ENCODE assay signal across 9 cellular contexts in genomic region chr1:150875197-150876110, GRCh38. TPM values are rescaled to one million over a fixed set of nuclear protein-coding genes. Genes with fewer than 3 reads are reported as not detected.
DNase-seq lines count a peak whose midpoint lies in the region; ATAC-seq and TF ChIP-seq lines count a peak whose summit lies in the region.
"Had no signal": no experiment of that assay in that cellular context is flagged by ENCODE, and none has a peak within 500 bp of the region (broad histone marks: within the 10 kb centered on the region; RNA-seq: fewer than 3 reads in every experiment).

No MANE protein-coding gene starts in this region.

- peak overlapping the region; percentile 48 to 97 (median 96) for H3K27ac Mint-ChIP-seq in CD4-positive, CD25-positive, alpha-beta regulatory T cell

- TF ChIP-seq CTCF in smooth muscle cell (IDR thresholded peaks at IDR 0.05; ENCODE audit: borderline replicate concordance, insufficient read depth, poor library complexity, severe bottlenecking) = no peak

- peaks cover 54% of the 10 kb centered on the region for H3K79me2 ChIP-seq in smooth muscle cell (ENCODE audit: low read depth)

- H3F3A ChIP-seq in smooth muscle cell (ENCODE audit: low read depth) = peaks cover 14% of the 10 kb centered on the region

- no peaks in the 10 kb centered on the region for H3K27me3 ChIP-seq in CD4-positive, CD25-positive, alpha-beta regulatory T cell (ENCODE audit: control insufficient read depth, insufficient read depth, low read length)
- no peaks in the 10 kb centered on the region for H3K27me3 ChIP-seq in smooth muscle cell (ENCODE audit: low read depth)

- peak overlapping the region; percentile 94 for H3K4me3 ChIP-seq in CD4-positive, CD25-positive, alpha-beta regulatory T cell (ENCODE audit: low read depth, low read length)
- peak overlapping the region; percentile 79 for H3K4me3 ChIP-seq in iPS-18c (ENCODE audit: insufficient read depth, low read depth, low read length)
- peak overlapping the region; percentile 92 for H3K4me3 ChIP-seq in smooth muscle cell

- peak overlapping the region; percentile 93 for H3K9ac ChIP-seq in smooth muscle cell (ENCODE audit: low read depth)

- peaks cover 40% of the 10 kb centered on the region for H4K20me1 ChIP-seq in smooth muscle cell (ENCODE audit: low read depth)

- peaks cover 2% of the 10 kb centered on the region for H3K36me3 ChIP-seq in CD4-positive, CD25-positive, alpha-beta regulatory T cell (ENCODE audit: control insufficient read depth, insufficient read depth, low read length)
- no peaks in the 10 kb centered on the region for H3K36me3 ChIP-seq in smooth muscle cell (ENCODE audit: low read depth)

- H3K9me3 ChIP-seq in CD4-positive, CD25-positive, alpha-beta regulatory T cell (ENCODE audit: control insufficient read depth in 2 of 2, low read length in 2 of 2) = no peaks in the 10 kb centered on the region
- no peaks in the 10 kb centered on the region for H3K9me3 ChIP-seq in iPS-18c (ENCODE audit: control insufficient read depth, insufficient read depth, low read length)
- no peaks in the 10 kb centered on the region for H3K9me3 ChIP-seq in smooth muscle cell (replicated peaks; ENCODE audit: low read depth)

- peaks cover 16% of the 10 kb centered on the region for H3K36me3 Mint-ChIP-seq in CD4-positive, CD25-positive, alpha-beta regulatory T cell

- H3K4me1 ChIP-seq in CD4-positive, CD25-positive, alpha-beta regulatory T cell (ENCODE audit: control insufficient read depth, insufficient read depth, low read length, poor library complexity, severe bottlenecking) = peaks cover 26% of the 10 kb centered on the region
- peaks cover 11% of the 10 kb centered on the region for H3K4me1 ChIP-seq in smooth muscle cell (ENCODE audit: low read depth)

- H3K27me3 Mint-ChIP-seq in CD4-positive, CD25-positive, alpha-beta regulatory T cell = no peaks in the 10 kb centered on the region

- peak overlapping the region; percentile 90 to 97 (median 96) for H3K4me3 Mint-ChIP-seq in CD4-positive, CD25-positive, alpha-beta regulatory T cell

- peak overlapping the region; percentile 85 for H2AFZ ChIP-seq in smooth muscle cell (ENCODE audit: low read depth)

- DNase-seq in CD4-positive, CD25-positive, alpha-beta regulatory T cell = peak in 2 of 3 donors; percentile 8 to 9
- DNase-seq in HPDE6-E6E7 (ENCODE audit: extremely low spot score) (peak; percentile 9), amniotic epithelial cell (ENCODE audit: low read depth) (peak; percentile 28), smooth muscle cell (lab: John Stamatoyannopoulos, UW; ENCODE audit: unreplicated experiment) (no peak), NOMO-1 (lab: John Stamatoyannopoulos, UW; ENCODE audit: unreplicated experiment in 2 of 2) (no peak), NCI-H1092 (lab: John Stamatoyannopoulos, UW) (no peak), A172 (ENCODE audit: low spot score) (no peak)

- H3K27ac ChIP-seq in CD4-positive, CD25-positive, alpha-beta regulatory T cell (ENCODE audit: insufficient read depth, low read length, poor library complexity, severe bottlenecking) = peak overlapping the region; percentile 85
- peak overlapping the region; percentile 94 for H3K27ac ChIP-seq in smooth muscle cell (ENCODE audit: low read depth)

- WGBS in smooth muscle cell (ENCODE audit: low lambda C conversion rate) = 18% methylated on average over 17 of the region's 17 CpGs

- ATAC-seq in CD4-positive, CD25-positive, alpha-beta regulatory T cell (ENCODE audit: low read depth in 2 of 2) = no peak

- H3K4me2 ChIP-seq in smooth muscle cell = peak overlapping the region; percentile 95

- H3K9me3 Mint-ChIP-seq in CD4-positive, CD25-positive, alpha-beta regulatory T cell = no peaks in the 10 kb centered on the region

- H3K4me1 Mint-ChIP-seq in CD4-positive, CD25-positive, alpha-beta regulatory T cell = peaks cover 15 to 48% (median 30%) of the 10 kb centered on the region in 4 donors

RNA-seq across cellular contexts. Expression of gene ARNT, which starts 0.9 kb away (rescaled TPM):
- total RNA-seq in CD4-positive, CD25-positive, alpha-beta regulatory T cell = 43.3 TPM
- polyA plus RNA-seq in CD4-positive, CD25-positive, alpha-beta regulatory T cell = 10 to 100 TPM; 25.9 to 29.0 (median 27.0) TPM
- total RNA-seq in smooth muscle cell = 33.8 and 35.8 TPM in 2 replicates
- polyA plus RNA-seq in smooth muscle cell = 28.8 and 33.7 TPM in 2 replicates
- 36.3 and 39.0 TPM in 2 replicates for total RNA-seq in A172 (2014; rRNA removed; shearing (Covaris generic))

RNA-seq across cellular contexts. Expression of gene CTXND2, which starts 11.5 kb away (rescaled TPM):
- total RNA-seq in CD4-positive, CD25-positive, alpha-beta regulatory T cell = not detected
- polyA plus RNA-seq in CD4-positive, CD25-positive, alpha-beta regulatory T cell = not detected
- total RNA-seq in smooth muscle cell = not detected in 2 replicates
- not detected in 2 replicates for polyA plus RNA-seq in smooth muscle cell
- total RNA-seq in A172 (2014; rRNA removed; shearing (Covaris generic)) = not detected in 2 replicates
- total RNA-seq: M059J had no signal

RNA-seq across cellular contexts. Expression of gene SETDB1, which starts 50.7 kb away (rescaled TPM):
- total RNA-seq in CD4-positive, CD25-positive, alpha-beta regulatory T cell = 48.7 TPM
- polyA plus RNA-seq in CD4-positive, CD25-positive, alpha-beta regulatory T cell = 10 to 100 TPM in 3 of 4 donors, 1 to 10 TPM in 1; 9.4 to 13.6 (median 12.3) TPM
- total RNA-seq in smooth muscle cell = 19.1 and 36.6 TPM in 2 replicates
- polyA plus RNA-seq in smooth muscle cell = 11.3 and 11.6 TPM in 2 replicates
- 55.4 and 56.8 TPM in 2 replicates for total RNA-seq in A172 (2014; rRNA removed; shearing (Covaris generic))

Comparison
In these comparisons a context has a peak if more than half of its experiments do, and no peak if none do; other contexts are left out.
1. DNase-seq: peak in CD4-positive, CD25-positive, alpha-beta regulatory T cell (2 of 3), HPDE6-E6E7 (single experiment) and amniotic epithelial cell (single experiment); none in smooth muscle cell (single experiment), NOMO-1 (0 of 2), NCI-H1092 (single experiment) and A172 (single experiment).
2. Peak in every context shown above with its lines, with median percentiles within 50 percentile points of each other: H3K4me3 ChIP-seq.